In the genomic region with DNA sequence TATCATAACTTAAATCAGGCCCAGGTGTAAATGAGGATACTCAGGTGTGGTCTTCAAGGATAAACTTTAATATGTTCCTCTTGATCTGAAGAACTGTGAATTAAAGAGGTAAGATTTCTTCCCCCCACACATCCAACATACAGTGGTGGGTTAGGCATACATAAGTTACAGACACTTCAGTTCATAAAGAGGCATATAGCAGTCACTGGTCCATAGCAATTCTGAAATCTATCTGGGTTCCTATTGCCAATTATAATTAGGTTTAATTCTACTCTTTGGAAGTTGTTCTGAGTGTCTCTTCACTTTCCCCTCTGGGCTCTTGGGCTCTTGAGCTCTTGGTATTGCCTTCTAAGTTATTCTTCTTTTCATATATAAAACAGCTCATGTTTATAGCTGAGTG, we compare ENCODE assay signal across 8 cellular contexts. TPM values are rescaled to one million over a fixed set of nuclear protein-coding genes. Genes with fewer than 3 reads are reported as not detected.
"Had no signal": no experiment of that assay in that cellular context is flagged by ENCODE, and none has a peak within 500 bp of the region (broad histone marks: within the 10 kb centered on the region; RNA-seq: fewer than 3 reads in every experiment).

No MANE protein-coding gene starts in this region.

- H3K4me3 ChIP-seq: GM12878 had no signal

- ATAC-seq: GM12878 had no signal

- FAIRE-seq: G401.6, GM12878, GM12892, GM18507, GM19239 had no signal

- DNase-seq: GDM1, GF-D8 had no signal

RNA-seq across cellular contexts. Expression of a gene that starts 32.5 kb away (rescaled TPM):
- total RNA-seq: G401 had no signal
